In the genomic region with DNA sequence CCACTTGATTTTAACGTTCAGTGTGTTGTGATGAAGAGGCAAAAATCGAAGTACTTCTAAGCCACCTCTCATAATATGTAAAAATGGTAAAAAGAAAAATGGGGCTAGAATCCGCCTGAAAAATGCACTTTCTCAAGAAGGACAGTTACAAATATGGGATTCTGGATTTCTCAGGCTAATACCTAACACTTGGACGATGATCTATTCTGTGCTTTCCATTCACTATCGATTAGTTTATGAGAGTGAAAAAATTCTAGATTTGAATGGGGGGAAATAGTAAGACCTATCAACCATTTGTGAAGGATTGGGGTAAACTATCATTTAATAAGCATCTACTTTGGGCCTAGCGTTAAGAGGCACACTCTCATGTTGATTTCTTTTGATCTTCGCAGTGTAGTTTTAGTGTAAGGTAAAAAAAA, we compare ENCODE assay signal across 8 cellular contexts. TPM values are rescaled to one million over a fixed set of nuclear protein-coding genes. Genes with fewer than 3 reads are reported as not detected.
DNase-seq lines count a peak whose midpoint lies in the region; ATAC-seq and TF ChIP-seq lines count a peak whose summit lies in the region.
"Not testable (repeated sequence)": the region's sequence is repeated elsewhere in the genome, so short reads cannot be mapped to it uniquely, and the experiment has no call there.

No MANE protein-coding gene starts in this region.

- intact Hi-C loops in HCT116 (cut with micrococcal nuclease) = loop anchor here (10.0 kb wide), 1 partner anchor 92 kb away; no protein-coding TSS in a partner anchor
- intact Hi-C loops in PC-9 (cut with micrococcal nuclease; ENCODE audit: unreplicated experiment) = loop anchor here (10.0 kb wide), 1 partner anchor 238 kb away; a partner anchor contains a TSS
- intact Hi-C loops in activated naive CD4-positive, alpha-beta T cell treated with anti-CD3 and anti-CD28 coated beads for 36 hours (cut with micrococcal nuclease) = loop anchor here (10.0 kb wide), 2 partner anchors 412 to 802 kb away; a partner anchor contains a TSS
- intact Hi-C loops in dendritic cell treated with granulocyte-macrophage colony-stimulating factor and Interleukin-4, amounts not matched to agents 40 ng/mL and 50 ng/mL, for 4 days (cut with micrococcal nuclease) = loop anchor here (2.0 to 10.0 kb wide), 2 partner anchors 28 to 238 kb away; a partner anchor contains a TSS

- not testable (repeated sequence) for TF ChIP-seq RAD21 in HCT116 (IDR thresholded peaks at IDR 0.05; ENCODE audit: low read depth)

- H3K4me1 ChIP-seq in HCT116 (ENCODE audit: control insufficient read depth in 1 of 2, insufficient read depth in 2 of 2, low read length in 2 of 2) (peaks cover 7 to 14% of the 10 kb centered on the region in 2 experiments), PC-9 (replicated peaks; ENCODE audit: insufficient read depth) (peaks cover 19% of the 10 kb centered on the region), right atrium auricular region (peaks cover 0 to 22% of the 10 kb centered on the region in 2 donors)

- not testable (repeated sequence) for H4K20me1 ChIP-seq in HCT116 (ENCODE audit: insufficient read depth)
- peaks cover 17% of the 10 kb centered on the region for H4K20me1 ChIP-seq in PC-9 (ENCODE audit: insufficient read depth)

- H3K4me3 ChIP-seq in AG04450 (ENCODE audit: low read depth, low read length) (peak overlapping the region; percentile 68), HCT116 (replicated peaks in 1 of 2; ENCODE audit: low read depth in 1 of 2, low read length in 2 of 2) (peak overlapping the region; percentile 42 to 58), PC-9 (peak overlapping the region; percentile 67), right atrium auricular region (peak overlapping the region; percentile 57 to 80)

- not testable (repeated sequence) for TF ChIP-seq POLR2A in HCT116 (IDR thresholded peaks at IDR 0.05; ENCODE audit: borderline replicate concordance, extremely low read depth, insufficient read depth, insufficient read length)

- not testable (repeated sequence) for ATAC-seq in HCT116; naive thymus-derived CD8-positive, alpha-beta T cell; stimulated activated effector memory CD8-positive, alpha-beta T cell treated with anti-CD3 and anti-CD28 coated beads, Interleukin-12 subunit alpha, Interleukin-12 subunit beta, amount 100 ng/mL, for 72 hours

- not testable (repeated sequence) for H3F3A ChIP-seq in PC-9 (ENCODE audit: insufficient read depth, low read depth)

- not testable (repeated sequence) for DNase-seq in AG04450 (ENCODE audit: low read depth, low spot score); HCT116 (ENCODE audit: low read depth, low spot score); PC-9; activated naive CD4-positive, alpha-beta T cell treated with anti-CD3 and anti-CD28 coated beads for 36 hours; right atrium auricular region (ENCODE audit: low spot score); naive thymus-derived CD8-positive, alpha-beta T cell; stimulated activated effector memory CD8-positive, alpha-beta T cell treated with anti-CD3 and anti-CD28 coated beads, Interleukin-12 subunit alpha, Interleukin-12 subunit beta, amount 100 ng/mL, for 72 hours (ENCODE audit: low spot score in 2 of 2)

- peak overlapping the region; percentile 74 for H3K4me3 Mint-ChIP-seq in activated naive CD4-positive, alpha-beta T cell treated with anti-CD3 and anti-CD28 coated beads for 36 hours
- H3K4me3 Mint-ChIP-seq in dendritic cell treated with granulocyte-macrophage colony-stimulating factor and Interleukin-4, amounts not matched to agents 40 ng/mL and 50 ng/mL, for 4 days = peak overlapping the region; percentile 75
- H3K4me3 Mint-ChIP-seq in naive thymus-derived CD8-positive, alpha-beta T cell = peak overlapping the region; percentile 77 to 92 (median 88)
- peak overlapping the region; percentile 79 for H3K4me3 Mint-ChIP-seq in stimulated activated effector memory CD8-positive, alpha-beta T cell treated with anti-CD3 and anti-CD28 coated beads, Interleukin-12 subunit alpha, Interleukin-12 subunit beta, amount 100 ng/mL, for 72 hours

- H3K9me3 Mint-ChIP-seq in activated naive CD4-positive, alpha-beta T cell treated with anti-CD3 and anti-CD28 coated beads for 36 hours; dendritic cell treated with granulocyte-macrophage colony-stimulating factor and Interleukin-4, amounts not matched to agents 40 ng/mL and 50 ng/mL, for 4 days; naive thymus-derived CD8-positive, alpha-beta T cell; stimulated activated effector memory CD8-positive, alpha-beta T cell treated with anti-CD3 and anti-CD28 coated beads, Interleukin-12 subunit alpha, Interleukin-12 subunit beta, amount 100 ng/mL, for 72 hours: not testable (repeated sequence)

- H3K4me2 ChIP-seq in HCT116 (ENCODE audit: low read length) (peak overlapping the region; percentile 73), PC-9 (peak overlapping the region; percentile 76)

- POLR2A ChIA-PET in AG04450 (lab: Yijun Ruan, JAX) = interaction anchor here (1.7 kb wide), 1 partner anchor 27 kb away, joined by 12 read pairs; no protein-coding TSS in a partner anchor
- POLR2A ChIA-PET in HCT116 (lab: Charles Lee); PC-9 (lab: Charles Lee; ENCODE audit: unreplicated experiment): not testable (repeated sequence)
- POLR2A ChIA-PET in naive thymus-derived CD8-positive, alpha-beta T cell (lab: Charles Lee) = interaction anchor here (1.0 to 1.7 kb wide), 2 partner anchors 26 to 27 kb away, joined by 3 to 6 read pairs; no protein-coding TSS in a partner anchor

- not testable (repeated sequence) for H3K9me3 ChIP-seq in AG04450 (ENCODE audit: control insufficient read depth, insufficient read depth, low read length); HCT116 (ENCODE audit: control insufficient read depth in 1 of 2, insufficient read depth in 1 of 2, low read depth in 1 of 2, low read length in 2 of 2); PC-9 (ENCODE audit: insufficient read depth, low read depth); right atrium auricular region

- H3K9me2 ChIP-seq in HCT116 (ENCODE audit: insufficient read depth); PC-9 (ENCODE audit: insufficient read depth): not testable (repeated sequence)

- peaks cover 21% of the 10 kb centered on the region for H3K4me1 Mint-ChIP-seq in activated naive CD4-positive, alpha-beta T cell treated with anti-CD3 and anti-CD28 coated beads for 36 hours (ENCODE audit: low read depth)
- H3K4me1 Mint-ChIP-seq in dendritic cell treated with granulocyte-macrophage colony-stimulating factor and Interleukin-4, amounts not matched to agents 40 ng/mL and 50 ng/mL, for 4 days (ENCODE audit: low read depth) = peaks cover 41% of the 10 kb centered on the region
- peaks cover 11 to 28% (median 19%) of the 10 kb centered on the region in 4 donors for H3K4me1 Mint-ChIP-seq in naive thymus-derived CD8-positive, alpha-beta T cell
- H3K4me1 Mint-ChIP-seq in stimulated activated effector memory CD8-positive, alpha-beta T cell treated with anti-CD3 and anti-CD28 coated beads, Interleukin-12 subunit alpha, Interleukin-12 subunit beta, amount 100 ng/mL, for 72 hours = peaks cover 14% of the 10 kb centered on the region

- CTCF ChIA-PET in AG04450 (lab: Charles Lee); HCT116 (lab: Charles Lee); PC-9 (lab: Charles Lee): not testable (repeated sequence)
- CTCF ChIA-PET in activated naive CD4-positive, alpha-beta T cell treated with anti-CD3 and anti-CD28 coated beads for 36 hours (lab: Charles Lee) = interaction anchor here (1.1 kb wide), 1 partner anchor 101 kb away, joined by 3 read pairs; no protein-coding TSS in a partner anchor

- not testable (repeated sequence) for H3K36me3 ChIP-seq in HCT116 (ENCODE audit: control insufficient read depth in 1 of 2, insufficient read depth in 2 of 2, low read length in 2 of 2); PC-9 (ENCODE audit: low read depth); right atrium auricular region

- peak overlapping the region; percentile 56 for H3K9ac ChIP-seq in HCT116 (ENCODE audit: low read length)

- not testable (repeated sequence) for H3K27me3 ChIP-seq in AG04450 (ENCODE audit: control insufficient read depth, insufficient read depth, low read length); HCT116 (ENCODE audit: insufficient read depth, low read length); PC-9 (ENCODE audit: insufficient read depth, low read depth); right atrium auricular region

- H2AFZ ChIP-seq in HCT116 (ENCODE audit: low read depth, low read length, poor library complexity, severe bottlenecking) (peak overlapping the region; percentile 93), PC-9 (peak overlapping the region; percentile 83)

- RAD21 ChIA-PET in HCT116 (lab: Charles Lee; ENCODE audit: low non-redundant PET in 1 of 2, low total read pairs in 2 of 2, uncharacterized antibody in 2 of 2, unreplicated experiment in 2 of 2) = not testable (repeated sequence)

- H3K36me3 Mint-ChIP-seq in activated naive CD4-positive, alpha-beta T cell treated with anti-CD3 and anti-CD28 coated beads for 36 hours (ENCODE audit: low read depth); naive thymus-derived CD8-positive, alpha-beta T cell; stimulated activated effector memory CD8-positive, alpha-beta T cell treated with anti-CD3 and anti-CD28 coated beads, Interleukin-12 subunit alpha, Interleukin-12 subunit beta, amount 100 ng/mL, for 72 hours: not testable (repeated sequence)
- H3K36me3 Mint-ChIP-seq in dendritic cell treated with granulocyte-macrophage colony-stimulating factor and Interleukin-4, amounts not matched to agents 40 ng/mL and 50 ng/mL, for 4 days (ENCODE audit: low read depth) = peaks cover 13% of the 10 kb centered on the region

- not testable (repeated sequence) for TF ChIP-seq CTCF in AG04450 (IDR thresholded peaks at IDR 0.05; ENCODE audit: low read depth, low read length); HCT116 (IDR thresholded peaks at IDR 0.05 in 2 of 3, conservative IDR thresholded peaks at IDR 0.05 in 1 of 3; ENCODE audit: borderline replicate concordance in 1 of 3, insufficient read depth in 1 of 3, low read depth in 2 of 3, low read length in 2 of 3); PC-9 (conservative IDR thresholded peaks at IDR 0.05); right atrium auricular region (IDR thresholded peaks at IDR 0.05)

- peak overlapping the region; percentile 78 for H3K27ac Mint-ChIP-seq in activated naive CD4-positive, alpha-beta T cell treated with anti-CD3 and anti-CD28 coated beads for 36 hours
- peak overlapping the region; percentile 89 for H3K27ac Mint-ChIP-seq in dendritic cell treated with granulocyte-macrophage colony-stimulating factor and Interleukin-4, amounts not matched to agents 40 ng/mL and 50 ng/mL, for 4 days
- H3K27ac Mint-ChIP-seq in naive thymus-derived CD8-positive, alpha-beta T cell = peak overlapping the region; percentile 91 to 97 (median 95)
- peak overlapping the region; percentile 90 for H3K27ac Mint-ChIP-seq in stimulated activated effector memory CD8-positive, alpha-beta T cell treated with anti-CD3 and anti-CD28 coated beads, Interleukin-12 subunit alpha, Interleukin-12 subunit beta, amount 100 ng/mL, for 72 hours

- H3K27ac ChIP-seq in AG04450 (ENCODE audit: low read depth, low read length) = not testable (repeated sequence)
- peak overlapping the region; percentile 52 for H3K27ac ChIP-seq in HCT116 (ENCODE audit: low read depth, low read length)
- H3K27ac ChIP-seq in PC-9 = peak overlapping the region; percentile 43
- H3K27ac ChIP-seq in right atrium auricular region = peak overlapping the region; percentile 97 to 98

- H3K27me3 Mint-ChIP-seq in activated naive CD4-positive, alpha-beta T cell treated with anti-CD3 and anti-CD28 coated beads for 36 hours (ENCODE audit: low read depth); dendritic cell treated with granulocyte-macrophage colony-stimulating factor and Interleukin-4, amounts not matched to agents 40 ng/mL and 50 ng/mL, for 4 days; naive thymus-derived CD8-positive, alpha-beta T cell: not testable (repeated sequence)

- H3K79me2 ChIP-seq in HCT116 (ENCODE audit: insufficient read depth, low read length) = peaks cover 30% of the 10 kb centered on the region
- H3K79me2 ChIP-seq in PC-9 (ENCODE audit: low read depth) = peaks cover 30% of the 10 kb centered on the region

- BruUV-seq in HCT116 (replicated peaks; lab: Mats Ljungman, UMichigan) (TSS peak; percentile 91), PC-9 (replicated peaks; lab: Mats Ljungman, UMichigan) (TSS peak; percentile 78)

RNA-seq across cellular contexts. Expression of a gene that starts 1.4 kb away (rescaled TPM):
- polyA plus RNA-seq in AG04450 (2011; rRNA removed) = 14.5 and 16.7 TPM in 2 replicates
- 66.9 and 78.8 TPM in 2 replicates for polyA minus RNA-seq in AG04450 (2011; rRNA and poly(A)+ RNA removed)
- total RNA-seq in HCT116 (2021; ENCODE audit: unreplicated experiment) (22.9 TPM), PC-9 (2021) (54.3 and 64.1 TPM in 2 replicates), right atrium auricular region (10 to 100 TPM; 36.5 to 37.3 TPM)
- 5.3 and 7.4 TPM in 2 replicates for polyA plus RNA-seq in HCT116 (2012)
- total RNA-seq in activated naive CD4-positive, alpha-beta T cell treated with anti-CD3 and anti-CD28 coated beads for 36 hours = 10 to 100 TPM; 33.8 to 36.1 TPM
- 100 to 1,000 TPM in 1 of 2 experiments, 10 to 100 TPM in 1; 91.8 to 111 TPM for total RNA-seq in naive thymus-derived CD8-positive, alpha-beta T cell
- 10 to 100 TPM in 2 of 3 donors, 1 to 10 TPM in 1; 6.7 to 20.9 (median 10.7) TPM for polyA plus RNA-seq in naive thymus-derived CD8-positive, alpha-beta T cell
